In the genomic region with DNA sequence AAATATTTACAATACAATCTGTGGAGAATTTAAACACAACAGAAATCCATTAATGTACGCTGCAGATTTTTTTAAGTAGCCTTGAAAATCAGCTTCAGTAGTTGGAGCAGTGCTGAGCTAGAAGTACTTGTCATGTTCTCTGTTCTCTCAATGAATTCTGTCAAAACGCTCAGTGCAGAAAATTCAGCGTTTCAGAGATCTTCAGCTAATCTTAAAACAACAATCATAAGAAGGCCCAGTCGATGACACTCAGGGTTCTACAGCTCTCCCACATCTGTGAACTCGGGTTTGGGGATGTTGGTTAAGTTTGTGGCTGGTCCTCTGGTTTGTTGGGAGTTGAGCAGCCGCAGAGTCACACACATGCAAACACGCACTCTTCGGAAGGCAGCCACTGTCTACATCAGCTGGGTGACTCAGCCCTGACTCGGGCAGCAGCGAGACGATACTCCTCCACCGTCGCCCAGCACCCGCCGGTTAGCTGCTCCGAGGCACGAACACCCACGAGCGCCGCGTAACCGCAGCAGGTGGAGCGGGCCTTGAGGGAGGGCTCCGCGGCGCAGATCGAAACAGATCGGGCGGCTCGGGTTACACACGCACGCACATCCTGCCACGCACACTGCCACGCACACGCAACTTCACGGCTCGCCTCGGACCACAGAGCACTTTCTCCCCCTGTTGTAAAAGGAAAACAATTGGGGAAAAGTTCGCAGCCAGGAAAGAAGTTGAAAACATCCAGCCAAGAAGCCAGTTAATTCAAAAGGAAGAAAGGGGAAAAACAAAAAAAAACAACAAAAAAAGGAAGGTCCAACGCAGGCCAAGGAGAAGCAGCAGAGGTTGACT, we compare ENCODE assay signal across 8 cellular contexts.
DNase-seq lines count a peak whose midpoint lies in the region; ATAC-seq and TF ChIP-seq lines count a peak whose summit lies in the region.

No MANE protein-coding gene starts in this region.

- H3K36me3 ChIP-seq in KMS-11 (ENCODE audit: insufficient read depth) (no peaks in the 10 kb centered on the region), right atrium auricular region (no peaks in the 10 kb centered on the region), aorta (ENCODE audit: control insufficient read depth in 1 of 2, insufficient read depth in 2 of 2, low read length in 1 of 2) (no peaks in the 10 kb centered on the region)

- TF ChIP-seq CTCF in KMS-11 (conservative IDR thresholded peaks at IDR 0.05; ENCODE audit: low read depth, low read length) (no peak; the same call in 1 of the 2 replicates), right atrium auricular region (IDR thresholded peaks at IDR 0.05) (no peak)

- ATAC-seq in GM19452 (IDR thresholded peaks at IDR 0.05; ENCODE audit: unreplicated experiment): peak; percentile 37
- ATAC-seq in aorta (ENCODE audit: low FRiP score): peak; percentile 79

- no peak overlapping the region for H3K4me3 ChIP-seq in KMS-11 (IDR thresholded peaks at IDR 0.05; ENCODE audit: insufficient read depth, low read depth, low read length)
- H3K4me3 ChIP-seq in right atrium auricular region: peak overlapping the region; percentile 56 to 73
- H3K4me3 ChIP-seq in aorta (ENCODE audit: low read length in 2 of 2): peak overlapping the region; percentile 22 to 68

- peaks cover 22% of the 10 kb centered on the region for H3K4me1 ChIP-seq in KMS-11 (ENCODE audit: low read depth, poor library complexity, severe bottlenecking)
- peaks cover 0 to 41% of the 10 kb centered on the region in 2 donors for H3K4me1 ChIP-seq in right atrium auricular region
- no peaks in the 10 kb centered on the region for H3K4me1 ChIP-seq in aorta (ENCODE audit: control insufficient read depth in 1 of 2, insufficient read depth in 2 of 2, low read length in 2 of 2)

- H3K9ac ChIP-seq in KMS-11: peak overlapping the region; percentile 98

- H2AFZ ChIP-seq in KMS-11 (ENCODE audit: low read depth): peak overlapping the region; percentile 70

- H3K27me3 ChIP-seq in KMS-11 (ENCODE audit: insufficient read depth, low read depth) (peaks cover 23% of the 10 kb centered on the region), right atrium auricular region (peaks cover 6 to 20% of the 10 kb centered on the region in 2 donors), aorta (ENCODE audit: control insufficient read depth in 1 of 2, insufficient read depth in 2 of 2, low read length in 1 of 2) (no peaks in the 10 kb centered on the region)

- H3K27ac ChIP-seq in KMS-11: peak overlapping the region; percentile 93
- H3K27ac ChIP-seq in adipose tissue (ENCODE audit: low read depth, low read length): peak overlapping the region; percentile 97
- peak overlapping the region; percentile 87 to 89 for H3K27ac ChIP-seq in right atrium auricular region
- H3K27ac ChIP-seq in aorta (ENCODE audit: low read depth in 1 of 2, low read length in 2 of 2): peak overlapping the region in 1 of 2 donors; percentile 30

- DNase-seq in Ammon's horn (ENCODE audit: low spot score) (peak; percentile 60), T-helper 1 cell (peak; percentile 64 to 94 (median 71)), right atrium auricular region (ENCODE audit: low spot score) (peak; percentile 91), renal cortical epithelial cell (ENCODE audit: low read depth) (peak; percentile 83), aorta (peak; percentile 92 to 94)

- no peaks in the 10 kb centered on the region for H4K20me1 ChIP-seq in KMS-11 (ENCODE audit: insufficient read depth)

- H3K9me3 ChIP-seq in right atrium auricular region: no peaks in the 10 kb centered on the region
- no peaks in the 10 kb centered on the region for H3K9me3 ChIP-seq in aorta (ENCODE audit: control insufficient read depth, low read length)

- peak overlapping the region; percentile 74 for H3K4me2 ChIP-seq in KMS-11

- WGBS in adipose tissue, 3 donors: 1 to 2% (median 2%) methylated on average over 40 of the region's 40 CpGs
- 2% methylated on average over 40 of the region's 40 CpGs for WGBS in aorta, 2 donors

- intact Hi-C loops in aorta (cut with DNase I): loop anchor here (5.0 to 10.0 kb wide), 8 partner anchors 81 to 1137 kb away; no protein-coding TSS in a partner anchor

- H3K79me2 ChIP-seq in KMS-11 (ENCODE audit: insufficient read depth, low read depth): peaks cover 4% of the 10 kb centered on the region; the same call in 1 of the 2 replicates
